ENCODE assay signal across 24 cellular contexts in the genomic region with DNA sequence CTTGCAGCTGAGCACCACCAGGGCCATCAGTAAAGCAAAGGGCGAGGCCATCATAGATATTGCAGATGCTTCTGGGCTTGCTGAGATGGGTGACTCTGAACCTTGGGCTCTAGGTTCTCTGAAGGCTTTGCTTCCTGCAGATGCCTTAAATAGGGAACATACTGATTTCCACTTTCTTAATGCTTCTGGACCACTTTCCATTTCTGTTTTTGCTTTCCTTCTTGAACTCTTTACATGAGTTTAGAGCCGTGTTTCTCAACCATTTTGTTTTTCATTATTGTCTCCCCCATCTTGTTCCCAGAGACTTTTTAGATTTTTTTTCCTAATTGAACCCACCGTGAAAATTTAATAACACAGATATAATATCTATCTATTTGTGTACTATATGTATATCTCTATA. TPM values are rescaled to one million over a fixed set of nuclear protein-coding genes. Genes with fewer than 3 reads are reported as not detected.
"Had no signal": no experiment of that assay in that cellular context is flagged by ENCODE, and none has a peak within 500 bp of the region (broad histone marks: within the 10 kb centered on the region; RNA-seq: fewer than 3 reads in every experiment).

IFNA13 (minus strand) TSS at position 101 of the 400 bp plus-strand sequence; CDS start at position 54, 47 bp downstream.

- ATAC-seq: effector memory CD8-positive, alpha-beta T cell; esophagus mucosa; foreskin keratinocyte; gastrocnemius medialis; gastroesophageal sphincter; heart left ventricle; heart right ventricle had no signal

- DNase-seq: colonic mucosa; cortex of kidney; dermis blood vessel endothelial cell; dorsolateral prefrontal cortex; effector CD4-positive, alpha-beta T cell; effector CD8-positive, alpha-beta T cell; effector memory CD4-positive, alpha-beta T cell; effector memory CD8-positive, alpha-beta T cell; endodermal cell; erythroblast; esophagus squamous epithelium; foreskin fibroblast; foreskin keratinocyte; foreskin melanocyte; gastrocnemius medialis; glutamatergic neuron; head of caudate nucleus; heart left ventricle; heart right ventricle had no signal

RNA-seq across cellular contexts. Expression of gene IFNA13, which starts in this region (rescaled TPM):
- polyA plus RNA-seq: endothelial cell of umbilical vein, esophagus, fibroblast of lung, foreskin keratinocyte, heart left ventricle, heart right ventricle had no signal
